Comparison of ENCODE assay signal across 3 cellular contexts in genomic region chrX:74636749-74637314, GRCh38.
TF ChIP-seq lines count a peak whose summit lies in the region.

No MANE protein-coding gene starts in this region.

TF ChIP-seq in HEK293, 187 proteins besides CTCF, POLR2A, EP300 and RAD21 (continued from another document):
- peak; percentile 78 for TF ChIP-seq ZFHX2 (tag by site-specific recombination; conservative IDR thresholded peaks at IDR 0.05)
- no peak for TF ChIP-seq ZNF580 (tag by site-specific recombination; IDR thresholded peaks at IDR 0.05)
- TF ChIP-seq ZBTB21 (tag by site-specific recombination; IDR thresholded peaks at IDR 0.05): no peak
- TF ChIP-seq ZNF324 (tag by site-specific recombination; IDR thresholded peaks at IDR 0.05): no peak
- TF ChIP-seq ZFP41 (tag by site-specific recombination; IDR thresholded peaks at IDR 0.05; ENCODE audit: borderline replicate concordance): no peak

TF ChIP-seq in HepG2, 621 proteins besides CTCF, POLR2A, EP300 and RAD21 (continued from another document):
- TF ChIP-seq ZBTB14 (CRISPR knock-in tag; IDR thresholded peaks at IDR 0.05) (no peak), ZNF564 (CRISPR knock-in tag; IDR thresholded peaks at IDR 0.05) (no peak), ATF7 (IDR thresholded peaks at IDR 0.05) (no peak), ATF7 (CRISPR knock-in tag; IDR thresholded peaks at IDR 0.05) (no peak), ZNF12 (CRISPR knock-in tag; IDR thresholded peaks at IDR 0.05) (no peak), ZBTB4 (CRISPR knock-in tag; IDR thresholded peaks at IDR 0.05; ENCODE audit: borderline replicate concordance) (no peak), CREB1 (IDR thresholded peaks at IDR 0.05) (no peak), CREB1 (CRISPR knock-in tag; IDR thresholded peaks at IDR 0.05) (no peak), ZNF747 (CRISPR knock-in tag; IDR thresholded peaks at IDR 0.05; ENCODE audit: borderline replicate concordance) (no peak), ZKSCAN8 (CRISPR knock-in tag; IDR thresholded peaks at IDR 0.05; ENCODE audit: borderline replicate concordance) (no peak), ZNF879 (CRISPR knock-in tag; IDR thresholded peaks at IDR 0.05) (no peak), FIP1L1 (IDR thresholded peaks at IDR 0.05; ENCODE audit: borderline replicate concordance, insufficient read depth, low read depth, low read length) (no peak), ZNF414 (CRISPR knock-in tag; IDR thresholded peaks at IDR 0.05) (no peak), ZNF234 (CRISPR knock-in tag; conservative IDR thresholded peaks at IDR 0.05) (no peak), KMT2A (CRISPR knock-in tag; IDR thresholded peaks at IDR 0.05) (no peak), THAP11 (CRISPR knock-in tag; IDR thresholded peaks at IDR 0.05) (no peak), ZNF143 (CRISPR knock-in tag; IDR thresholded peaks at IDR 0.05) (no peak), ZNF703 (CRISPR knock-in tag; IDR thresholded peaks at IDR 0.05; ENCODE audit: borderline replicate concordance) (no peak), SKI (IDR thresholded peaks at IDR 0.05; ENCODE audit: partially characterized antibody) (no peak), SETDB1 (CRISPR knock-in tag; IDR thresholded peaks at IDR 0.05; ENCODE audit: borderline replicate concordance) (no peak)

TF ChIP-seq in SK-N-SH, 30 proteins besides CTCF, POLR2A, EP300 and RAD21:
- TF ChIP-seq USF1 (IDR thresholded peaks at IDR 0.05; ENCODE audit: borderline replicate concordance, low read depth): no peak
- no peak for TF ChIP-seq MEF2A (IDR thresholded peaks at IDR 0.05; ENCODE audit: borderline replicate concordance, low read depth)
- TF ChIP-seq SMC3 (IDR thresholded peaks at IDR 0.05; ENCODE audit: low read depth, low read length): no peak
- TF ChIP-seq EZH2phosphoT487 (IDR thresholded peaks at IDR 0.05; ENCODE audit: borderline replicate concordance, low read depth): no peak
- TF ChIP-seq FOXM1 (IDR thresholded peaks at IDR 0.05; ENCODE audit: low read depth): no peak
- TF ChIP-seq REST (IDR thresholded peaks at IDR 0.05; ENCODE audit: low read depth, low read length): no peak
- no peak for TF ChIP-seq JUND (IDR thresholded peaks at IDR 0.05)
- no peak for TF ChIP-seq ELF1 (IDR thresholded peaks at IDR 0.05)
- TF ChIP-seq PBX3 (IDR thresholded peaks at IDR 0.05): no peak
- no peak for TF ChIP-seq YY1 (IDR thresholded peaks at IDR 0.05; ENCODE audit: low read depth)
- TF ChIP-seq CHD2 (IDR thresholded peaks at IDR 0.05; ENCODE audit: low read length, partially characterized antibody): no peak
- TF ChIP-seq RFX5 (IDR thresholded peaks at IDR 0.05; ENCODE audit: low read length): no peak
- TF ChIP-seq TAF1 (IDR thresholded peaks at IDR 0.05; ENCODE audit: borderline replicate concordance, low read depth, low read length): no peak
- TF ChIP-seq SIN3A (IDR thresholded peaks at IDR 0.05; ENCODE audit: borderline replicate concordance, low read depth, low read length): no peak
- no peak for TF ChIP-seq GABPA (IDR thresholded peaks at IDR 0.05; ENCODE audit: low read depth)
- no peak for TF ChIP-seq TEAD4 (IDR thresholded peaks at IDR 0.05; ENCODE audit: borderline replicate concordance, insufficient read depth)
- TF ChIP-seq GATA2 (CRISPR knock-in tag; IDR thresholded peaks at IDR 0.05): no peak
- TF ChIP-seq NRF1 (IDR thresholded peaks at IDR 0.05; ENCODE audit: low read depth, low read length): no peak
- TF ChIP-seq TCF12 (IDR thresholded peaks at IDR 0.05): no peak
